In genomic region chr14:101130861-101131260, GRCh38 we compare ENCODE assay signal across 3 cellular contexts.
TF ChIP-seq lines count a peak whose summit lies in the region.

No MANE protein-coding gene starts in this region.

TF ChIP-seq in SK-N-SH, 30 proteins besides CTCF, POLR2A, EP300 and RAD21 (continued from another document):
- TF ChIP-seq RXRA (IDR thresholded peaks at IDR 0.05; ENCODE audit: borderline replicate concordance, low read depth) (no peak), IRF3 (IDR thresholded peaks at IDR 0.05; ENCODE audit: low read depth, low read length) (no peak), GABPA (IDR thresholded peaks at IDR 0.05; ENCODE audit: low read depth) (no peak)
TF ChIP-seq in SK-N-SH: peak in this region for 0.

TF ChIP-seq in SK-N-SH treated with all-trans-retinoic acid at 6 μM for 48 hours, 23 proteins besides CTCF, POLR2A, EP300 and RAD21 (continued from another document):
- no peak for TF ChIP-seq TSHZ2 (CRISPR knock-in tag; IDR thresholded peaks at IDR 0.05)
- TF ChIP-seq ZFP3 (CRISPR knock-in tag; IDR thresholded peaks at IDR 0.05): no peak
- TF ChIP-seq GLIS3 (CRISPR knock-in tag; IDR thresholded peaks at IDR 0.05): no peak
- no peak for TF ChIP-seq ARNTL (CRISPR knock-in tag; IDR thresholded peaks at IDR 0.05; ENCODE audit: borderline replicate concordance, low read depth)
- no peak for TF ChIP-seq ZNF8 (CRISPR knock-in tag; IDR thresholded peaks at IDR 0.05)
- TF ChIP-seq BACH2 (CRISPR knock-in tag; IDR thresholded peaks at IDR 0.05; ENCODE audit: borderline replicate concordance): no peak
TF ChIP-seq in SK-N-SH treated with all-trans-retinoic acid at 6 μM for 48 hours: peak in this region for 0.

TF ChIP-seq in HEK293, 187 proteins besides CTCF, POLR2A, EP300 and RAD21 (continued from another document):
- no peak for TF ChIP-seq ZBTB11 (tag by site-specific recombination; conservative IDR thresholded peaks at IDR 0.05; ENCODE audit: low read depth)
- 0 out of 2 replicates have a peak, but pooled peaks have one; percentile 14 for TF ChIP-seq ZFHX2 (tag by site-specific recombination; conservative IDR thresholded peaks at IDR 0.05)
- no peak for TF ChIP-seq GFI1B (tag by site-specific recombination; IDR thresholded peaks at IDR 0.05)
